Comparison of ENCODE assay signal across 1 cellular context in the genomic region with DNA sequence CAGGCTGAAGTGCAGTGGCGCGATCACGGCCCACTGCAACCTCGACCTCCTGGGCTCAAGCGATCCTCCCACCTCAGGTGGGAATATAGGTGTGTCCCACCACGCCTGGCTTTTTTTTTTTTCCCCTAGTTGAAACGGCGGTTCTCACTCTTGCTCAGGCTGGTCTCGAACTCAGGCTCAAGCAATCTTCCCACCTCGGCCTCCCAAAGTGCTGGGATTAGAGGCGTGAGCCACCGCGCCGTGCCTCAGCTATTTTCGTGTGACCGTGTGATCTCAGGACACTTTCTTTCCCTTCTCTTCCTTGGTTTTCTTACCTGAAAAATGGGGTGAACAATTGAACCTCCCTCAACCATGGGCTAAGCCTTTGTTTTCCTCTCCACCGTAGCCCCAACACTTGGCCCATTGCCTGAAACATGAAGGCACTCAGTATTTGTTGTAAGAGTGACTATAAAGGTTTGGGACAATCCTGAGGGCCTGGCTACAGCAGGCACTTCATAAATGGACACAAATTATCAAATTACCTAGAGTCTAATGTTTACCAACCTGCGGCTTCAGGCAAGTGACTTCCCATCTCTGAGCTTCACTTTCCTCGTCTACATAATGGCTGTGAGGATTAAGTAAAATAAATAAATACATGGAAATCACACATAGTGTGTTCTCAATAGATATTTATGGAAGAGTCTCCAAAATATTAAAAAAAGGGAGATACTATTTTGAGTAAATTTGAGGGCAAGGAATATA.
A peak's percentile ranks its signal among the peaks of the same experiment; 100 is the strongest.
TF ChIP-seq lines count a peak whose summit lies in the region.

No MANE protein-coding gene starts in this region.

TF ChIP-seq in HepG2, 621 proteins besides CTCF, POLR2A, EP300 and RAD21 (continued from another document):
- TF ChIP-seq, protein P1, sequence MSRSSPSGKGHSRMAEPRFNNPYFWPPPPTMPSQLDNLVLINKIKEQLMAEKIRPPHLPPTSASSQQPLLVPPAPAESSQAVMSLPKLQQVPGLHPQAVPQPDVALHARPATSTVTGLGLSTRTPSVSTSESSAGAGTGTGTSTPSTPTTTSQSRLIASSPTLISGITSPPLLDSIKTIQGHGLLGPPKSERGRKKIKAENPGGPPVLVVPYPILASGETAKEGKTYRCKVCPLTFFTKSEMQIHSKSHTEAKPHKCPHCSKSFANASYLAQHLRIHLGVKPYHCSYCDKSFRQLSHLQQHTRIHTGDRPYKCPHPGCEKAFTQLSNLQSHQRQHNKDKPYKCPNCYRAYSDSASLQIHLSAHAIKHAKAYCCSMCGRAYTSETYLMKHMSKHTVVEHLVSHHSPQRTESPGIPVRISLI (CRISPR knock-in tag; IDR thresholded peaks at IDR 0.05; ENCODE audit: borderline replicate concordance), result peak; percentile 85
- TF ChIP-seq GATAD1 (CRISPR knock-in tag; IDR thresholded peaks at IDR 0.05) (no peak), NPAS2 (CRISPR knock-in tag; IDR thresholded peaks at IDR 0.05; ENCODE audit: borderline replicate concordance) (no peak), KDM4B (CRISPR knock-in tag; IDR thresholded peaks at IDR 0.05) (0 out of 2 replicates have a peak, but pooled peaks have one; percentile 12), SSRP1 (CRISPR knock-in tag; IDR thresholded peaks at IDR 0.05) (peak; percentile 68; the same call in 1 of the 2 replicates), ZFP36L2 (CRISPR knock-in tag; IDR thresholded peaks at IDR 0.05) (0 out of 2 replicates have a peak, but pooled peaks have one; percentile 7), SRY (CRISPR knock-in tag; IDR thresholded peaks at IDR 0.05) (0 out of 2 replicates have a peak, but pooled peaks have one; percentile 17), ZNF124 (CRISPR knock-in tag; IDR thresholded peaks at IDR 0.05) (peak; percentile 19; the same call in 1 of the 2 replicates), FOXA3 (CRISPR knock-in tag; IDR thresholded peaks at IDR 0.05) (0 out of 2 replicates have a peak, but pooled peaks have one; percentile 8), ZNF790 (CRISPR knock-in tag; IDR thresholded peaks at IDR 0.05; ENCODE audit: borderline replicate concordance) (no peak), CEBPG (CRISPR knock-in tag; IDR thresholded peaks at IDR 0.05) (0 out of 2 replicates have a peak, but pooled peaks have one; percentile 2), ZNF816 (CRISPR knock-in tag; IDR thresholded peaks at IDR 0.05; ENCODE audit: borderline replicate concordance) (peak; percentile 84; the same call in 1 of the 2 replicates), ZNF33A (CRISPR knock-in tag; IDR thresholded peaks at IDR 0.05; ENCODE audit: borderline replicate concordance) (peak; percentile 89; the same call in 1 of the 2 replicates), ZNF501 (CRISPR knock-in tag; IDR thresholded peaks at IDR 0.05) (peak; percentile 58; the same call in 1 of the 2 replicates), ZNF230 (CRISPR knock-in tag; IDR thresholded peaks at IDR 0.05) (peak; percentile 58; the same call in 1 of the 2 replicates), GABPB1 (CRISPR knock-in tag; IDR thresholded peaks at IDR 0.05) (no peak; the same call in 1 of the 2 replicates), SP1 (IDR thresholded peaks at IDR 0.05) (no peak), SP1 (CRISPR knock-in tag; IDR thresholded peaks at IDR 0.05) (peak; percentile 16; the same call in 1 of the 2 replicates), SMC3 (IDR thresholded peaks at IDR 0.05; ENCODE audit: low read length) (no peak), GPN1 (CRISPR knock-in tag; IDR thresholded peaks at IDR 0.05; ENCODE audit: borderline replicate concordance) (0 out of 2 replicates have a peak, but pooled peaks have one; percentile 24), ZEB1 (IDR thresholded peaks at IDR 0.05; ENCODE audit: insufficient replicate concordance, low read depth) (peak; percentile 77), KLF12 (CRISPR knock-in tag; IDR thresholded peaks at IDR 0.05; ENCODE audit: borderline replicate concordance) (no peak), HOXA5 (CRISPR knock-in tag; IDR thresholded peaks at IDR 0.05) (0 out of 2 replicates have a peak, but pooled peaks have one; percentile 16), CREB1 (IDR thresholded peaks at IDR 0.05) (no peak), CREB1 (CRISPR knock-in tag; IDR thresholded peaks at IDR 0.05) (peak; percentile 33; the same call in 1 of the 2 replicates)
- TF ChIP-seq, protein P2, sequence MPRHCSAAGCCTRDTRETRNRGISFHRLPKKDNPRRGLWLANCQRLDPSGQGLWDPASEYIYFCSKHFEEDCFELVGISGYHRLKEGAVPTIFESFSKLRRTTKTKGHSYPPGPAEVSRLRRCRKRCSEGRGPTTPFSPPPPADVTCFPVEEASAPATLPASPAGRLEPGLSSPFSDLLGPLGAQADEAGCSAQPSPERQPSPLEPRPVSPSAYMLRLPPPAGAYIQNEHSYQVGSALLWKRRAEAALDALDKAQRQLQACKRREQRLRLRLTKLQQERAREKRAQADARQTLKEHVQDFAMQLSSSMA (CRISPR knock-in tag; IDR thresholded peaks at IDR 0.05), result peak; percentile 38; the same call in 1 of the 2 replicates
- TF ChIP-seq, protein P3, sequence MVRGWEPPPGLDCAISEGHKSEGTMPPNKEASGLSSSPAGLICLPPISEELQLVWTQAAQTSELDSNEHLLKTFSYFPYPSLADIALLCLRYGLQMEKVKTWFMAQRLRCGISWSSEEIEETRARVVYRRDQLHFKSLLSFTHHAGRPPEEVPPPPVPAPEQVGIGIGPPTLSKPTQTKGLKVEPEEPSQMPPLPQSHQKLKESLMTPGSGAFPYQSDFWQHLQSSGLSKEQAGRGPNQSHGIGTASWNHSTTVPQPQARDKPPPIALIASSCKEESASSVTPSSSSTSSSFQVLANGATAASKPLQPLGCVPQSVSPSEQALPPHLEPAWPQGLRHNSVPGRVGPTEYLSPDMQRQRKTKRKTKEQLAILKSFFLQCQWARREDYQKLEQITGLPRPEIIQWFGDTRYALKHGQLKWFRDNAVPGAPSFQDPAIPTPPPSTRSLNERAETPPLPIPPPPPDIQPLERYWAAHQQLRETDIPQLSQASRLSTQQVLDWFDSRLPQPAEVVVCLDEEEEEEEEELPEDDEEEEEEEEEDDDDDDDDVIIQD (CRISPR knock-in tag; IDR thresholded peaks at IDR 0.05; ENCODE audit: low read depth), result 0 out of 2 replicates have a peak, but pooled peaks have one; percentile 5
- TF ChIP-seq, protein P4, sequence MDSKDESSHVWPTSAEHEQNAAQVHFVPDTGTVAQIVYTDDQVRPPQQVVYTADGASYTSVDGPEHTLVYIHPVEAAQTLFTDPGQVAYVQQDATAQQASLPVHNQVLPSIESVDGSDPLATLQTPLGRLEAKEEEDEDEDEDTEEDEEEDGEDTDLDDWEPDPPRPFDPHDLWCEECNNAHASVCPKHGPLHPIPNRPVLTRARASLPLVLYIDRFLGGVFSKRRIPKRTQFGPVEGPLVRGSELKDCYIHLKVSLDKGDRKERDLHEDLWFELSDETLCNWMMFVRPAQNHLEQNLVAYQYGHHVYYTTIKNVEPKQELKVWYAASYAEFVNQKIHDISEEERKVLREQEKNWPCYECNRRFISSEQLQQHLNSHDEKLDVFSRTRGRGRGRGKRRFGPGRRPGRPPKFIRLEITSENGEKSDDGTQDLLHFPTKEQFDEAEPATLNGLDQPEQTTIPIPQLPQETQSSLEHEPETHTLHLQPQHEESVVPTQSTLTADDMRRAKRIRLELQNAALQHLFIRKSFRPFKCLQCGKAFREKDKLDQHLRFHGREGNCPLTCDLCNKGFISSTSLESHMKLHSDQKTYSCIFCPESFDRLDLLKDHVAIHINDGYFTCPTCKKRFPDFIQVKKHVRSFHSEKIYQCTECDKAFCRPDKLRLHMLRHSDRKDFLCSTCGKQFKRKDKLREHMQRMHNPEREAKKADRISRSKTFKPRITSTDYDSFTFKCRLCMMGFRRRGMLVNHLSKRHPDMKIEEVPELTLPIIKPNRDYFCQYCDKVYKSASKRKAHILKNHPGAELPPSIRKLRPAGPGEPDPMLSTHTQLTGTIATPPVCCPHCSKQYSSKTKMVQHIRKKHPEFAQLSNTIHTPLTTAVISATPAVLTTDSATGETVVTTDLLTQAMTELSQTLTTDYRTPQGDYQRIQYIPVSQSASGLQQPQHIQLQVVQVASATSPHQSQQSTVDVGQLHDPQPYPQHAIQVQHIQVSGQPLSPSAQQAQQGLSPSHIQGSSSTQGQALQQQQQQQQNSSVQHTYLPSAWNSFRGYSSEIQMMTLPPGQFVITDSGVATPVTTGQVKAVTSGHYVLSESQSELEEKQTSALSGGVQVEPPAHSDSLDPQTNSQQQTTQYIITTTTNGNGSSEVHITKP (CRISPR knock-in tag; IDR thresholded peaks at IDR 0.05; ENCODE audit: low read depth), result 0 out of 2 replicates have a peak, but pooled peaks have one; percentile 58
- TF ChIP-seq, protein P5, sequence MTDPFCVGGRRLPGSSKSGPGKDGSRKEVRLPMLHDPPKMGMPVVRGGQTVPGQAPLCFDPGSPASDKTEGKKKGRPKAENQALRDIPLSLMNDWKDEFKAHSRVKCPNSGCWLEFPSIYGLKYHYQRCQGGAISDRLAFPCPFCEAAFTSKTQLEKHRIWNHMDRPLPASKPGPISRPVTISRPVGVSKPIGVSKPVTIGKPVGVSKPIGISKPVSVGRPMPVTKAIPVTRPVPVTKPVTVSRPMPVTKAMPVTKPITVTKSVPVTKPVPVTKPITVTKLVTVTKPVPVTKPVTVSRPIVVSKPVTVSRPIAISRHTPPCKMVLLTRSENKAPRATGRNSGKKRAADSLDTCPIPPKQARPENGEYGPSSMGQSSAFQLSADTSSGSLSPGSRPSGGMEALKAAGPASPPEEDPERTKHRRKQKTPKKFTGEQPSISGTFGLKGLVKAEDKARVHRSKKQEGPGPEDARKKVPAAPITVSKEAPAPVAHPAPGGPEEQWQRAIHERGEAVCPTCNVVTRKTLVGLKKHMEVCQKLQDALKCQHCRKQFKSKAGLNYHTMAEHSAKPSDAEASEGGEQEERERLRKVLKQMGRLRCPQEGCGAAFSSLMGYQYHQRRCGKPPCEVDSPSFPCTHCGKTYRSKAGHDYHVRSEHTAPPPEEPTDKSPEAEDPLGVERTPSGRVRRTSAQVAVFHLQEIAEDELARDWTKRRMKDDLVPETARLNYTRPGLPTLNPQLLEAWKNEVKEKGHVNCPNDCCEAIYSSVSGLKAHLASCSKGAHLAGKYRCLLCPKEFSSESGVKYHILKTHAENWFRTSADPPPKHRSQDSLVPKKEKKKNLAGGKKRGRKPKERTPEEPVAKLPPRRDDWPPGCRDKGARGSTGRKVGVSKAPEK (CRISPR knock-in tag; IDR thresholded peaks at IDR 0.05; ENCODE audit: borderline replicate concordance), result peak; percentile 81; the same call in 1 of the 2 replicates
- TF ChIP-seq, protein P6, sequence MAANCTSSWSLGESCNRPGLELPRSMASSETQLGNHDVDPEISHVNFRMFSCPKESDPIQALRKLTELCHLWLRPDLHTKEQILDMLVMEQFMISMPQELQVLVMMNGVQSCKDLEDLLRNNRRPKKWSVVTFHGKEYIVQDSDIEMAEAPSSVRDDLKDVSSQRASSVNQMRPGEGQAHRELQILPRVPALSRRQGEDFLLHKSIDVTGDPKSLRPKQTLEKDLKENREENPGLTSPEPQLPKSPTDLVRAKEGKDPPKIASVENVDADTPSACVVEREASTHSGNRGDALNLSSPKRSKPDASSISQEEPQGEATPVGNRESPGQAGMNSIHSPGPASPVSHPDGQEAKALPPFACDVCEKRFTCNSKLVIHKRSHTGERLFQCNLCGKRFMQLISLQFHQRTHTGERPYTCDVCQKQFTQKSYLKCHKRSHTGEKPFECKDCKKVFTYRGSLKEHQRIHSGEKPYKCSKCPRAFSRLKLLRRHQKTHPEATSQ (CRISPR knock-in tag; IDR thresholded peaks at IDR 0.05; ENCODE audit: borderline replicate concordance), result peak; percentile 79; the same call in 1 of the 2 replicates
- TF ChIP-seq, protein P7, sequence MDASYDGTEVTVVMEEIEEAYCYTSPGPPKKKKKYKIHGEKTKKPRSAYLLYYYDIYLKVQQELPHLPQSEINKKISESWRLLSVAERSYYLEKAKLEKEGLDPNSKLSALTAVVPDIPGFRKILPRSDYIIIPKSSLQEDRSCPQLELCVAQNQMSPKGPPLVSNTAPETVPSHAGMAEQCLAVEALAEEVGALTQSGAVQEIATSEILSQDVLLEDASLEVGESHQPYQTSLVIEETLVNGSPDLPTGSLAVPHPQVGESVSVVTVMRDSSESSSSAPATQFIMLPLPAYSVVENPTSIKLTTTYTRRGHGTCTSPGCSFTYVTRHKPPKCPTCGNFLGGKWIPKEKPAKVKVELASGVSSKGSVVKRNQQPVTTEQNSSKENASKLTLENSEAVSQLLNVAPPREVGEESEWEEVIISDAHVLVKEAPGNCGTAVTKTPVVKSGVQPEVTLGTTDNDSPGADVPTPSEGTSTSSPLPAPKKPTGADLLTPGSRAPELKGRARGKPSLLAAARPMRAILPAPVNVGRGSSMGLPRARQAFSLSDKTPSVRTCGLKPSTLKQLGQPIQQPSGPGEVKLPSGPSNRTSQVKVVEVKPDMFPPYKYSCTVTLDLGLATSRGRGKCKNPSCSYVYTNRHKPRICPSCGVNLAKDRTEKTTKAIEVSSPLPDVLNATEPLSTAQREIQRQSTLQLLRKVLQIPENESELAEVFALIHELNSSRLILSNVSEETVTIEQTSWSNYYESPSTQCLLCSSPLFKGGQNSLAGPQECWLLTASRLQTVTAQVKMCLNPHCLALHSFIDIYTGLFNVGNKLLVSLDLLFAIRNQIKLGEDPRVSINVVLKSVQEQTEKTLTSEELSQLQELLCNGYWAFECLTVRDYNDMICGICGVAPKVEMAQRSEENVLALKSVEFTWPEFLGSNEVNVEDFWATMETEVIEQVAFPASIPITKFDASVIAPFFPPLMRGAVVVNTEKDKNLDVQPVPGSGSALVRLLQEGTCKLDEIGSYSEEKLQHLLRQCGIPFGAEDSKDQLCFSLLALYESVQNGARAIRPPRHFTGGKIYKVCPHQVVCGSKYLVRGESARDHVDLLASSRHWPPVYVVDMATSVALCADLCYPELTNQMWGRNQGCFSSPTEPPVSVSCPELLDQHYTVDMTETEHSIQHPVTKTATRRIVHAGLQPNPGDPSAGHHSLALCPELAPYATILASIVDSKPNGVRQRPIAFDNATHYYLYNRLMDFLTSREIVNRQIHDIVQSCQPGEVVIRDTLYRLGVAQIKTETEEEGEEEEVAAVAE (CRISPR knock-in tag; IDR thresholded peaks at IDR 0.05; ENCODE audit: borderline replicate concordance), result peak; percentile 13; the same call in 1 of the 2 replicates
- TF ChIP-seq, protein P8, sequence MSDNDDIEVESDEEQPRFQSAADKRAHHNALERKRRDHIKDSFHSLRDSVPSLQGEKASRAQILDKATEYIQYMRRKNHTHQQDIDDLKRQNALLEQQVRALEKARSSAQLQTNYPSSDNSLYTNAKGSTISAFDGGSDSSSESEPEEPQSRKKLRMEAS (IDR thresholded peaks at IDR 0.05), result peak; percentile 35; the same call in 1 of the 2 replicates
